ENCODE assay signal across 25 cellular contexts in the genomic region with DNA sequence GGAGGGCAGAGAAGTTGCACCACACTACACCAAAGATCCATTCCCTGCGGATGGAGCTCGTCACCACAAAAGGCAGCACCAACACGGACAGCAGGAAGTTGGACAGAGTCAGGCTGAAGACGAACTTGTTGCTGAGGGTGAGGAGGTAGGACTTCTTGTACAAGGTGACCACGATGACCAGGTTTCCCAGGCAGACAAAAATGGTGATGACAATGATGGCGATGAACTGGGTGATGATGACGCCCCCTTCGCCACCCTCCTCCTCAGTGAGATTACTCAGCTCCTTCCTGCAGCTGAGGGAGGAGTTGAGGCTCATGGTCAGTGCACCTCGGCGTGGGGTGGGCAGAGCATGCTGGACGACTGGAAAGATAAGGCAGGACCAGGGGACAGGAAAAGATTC.
"Had no signal": no experiment of that assay in that cellular context is flagged by ENCODE, and none has a peak within 500 bp of the region (broad histone marks: within the 10 kb centered on the region; RNA-seq: fewer than 3 reads in every experiment).

No MANE protein-coding gene starts in this region.

- FAIRE-seq: HTR-8/SVneo, RCC 7860 had no signal

- H3K27ac ChIP-seq: HL-60, SJSA1, SK-N-MC had no signal

- H3K9me3 ChIP-seq: MG63, SJSA1 had no signal

- H3K4me3 ChIP-seq: MG63, SJSA1, SK-N-MC had no signal

- H3K27me3 ChIP-seq: MG63, SJSA1 had no signal

- DNase-seq: Karpas-422, KG1, MG63, NCI-H1092, NCI-H1105 treated with DMSO at 0.1 percent for 48 hours, NCI-H1417 treated with DMSO at 0.1 percent for 48 hours, NCI-H146, NCI-H1694 treated with DMSO at 0.1 percent for 48 hours, NCI-H1930, NCI-H2081 treated with DMSO at 0.1 percent for 48 hours, NCI-H2171, NCI-H226, NCI-H446, NCI-H510A, NCI-H524 treated with DMSO at 0.1 percent for 48 hours, NCI-H69, NCI-H774, Right ventricle myocardium superior, RPMI8226, SIG-M5 had no signal

- H3K4me1 ChIP-seq: SJSA1 had no signal

- H3K36me3 ChIP-seq: MG63 had no signal
